Comparison of ENCODE assay signal across 20 cellular contexts in genomic region chr1:66769512-66770229, GRCh38. TPM values are rescaled to one million over a fixed set of nuclear protein-coding genes. Genes with fewer than 3 reads are reported as not detected.
DNase-seq lines count a peak whose midpoint lies in the region; TF ChIP-seq lines count a peak whose summit lies in the region.
"Had no signal": no experiment of that assay in that cellular context is flagged by ENCODE, and none has a peak within 500 bp of the region (broad histone marks: within the 10 kb centered on the region; RNA-seq: fewer than 3 reads in every experiment).

No MANE protein-coding gene starts in this region.

- peaks cover 29% of the 10 kb centered on the region for H3K4me1 Mint-ChIP-seq in T-helper 1 cell treated with Interleukin-12 subunit alpha and Interleukin-12 subunit beta and Interleukin-4 antibody, amounts not matched to agents 30 μg/mL and 1 μg/mL, for 36 hours (ENCODE audit: low read depth)
- H3K4me1 Mint-ChIP-seq: natural killer cell had no signal

- no peak overlapping the region for H4K91ac ChIP-seq in mesenchymal stem cell (ENCODE audit: low read length)

- TF ChIP-seq CTCF in KMS-11 (conservative IDR thresholded peaks at IDR 0.05; ENCODE audit: low read depth, low read length) (no peak), foreskin fibroblast (IDR thresholded peaks at IDR 0.05; ENCODE audit: low read depth, low read length) (no peak), Peyer's patch (IDR thresholded peaks at IDR 0.05) (no peak)

- in situ Hi-C loops in HAP-1 (cut with MboI; ENCODE audit: low sequenced_read_pairs), result loop anchor here (10.0 kb wide), 1 partner anchor 375 kb away; no protein-coding TSS in a partner anchor

- no peaks in the 10 kb centered on the region for H3K36me3 ChIP-seq in KMS-11 (ENCODE audit: insufficient read depth)
- no peaks in the 10 kb centered on the region for H3K36me3 ChIP-seq in mesenchymal stem cell (ENCODE audit: control insufficient read depth in 1 of 2, insufficient read depth in 2 of 2, low read depth in 1 of 2, low read length in 2 of 2)
- no peaks in the 10 kb centered on the region for H3K36me3 ChIP-seq in Peyer's patch
- no peaks in the 10 kb centered on the region for H3K36me3 ChIP-seq in HAP-1 (replicated peaks)
- H3K36me3 ChIP-seq: tibial nerve had no signal

- H3K9ac ChIP-seq in KMS-11 (peak overlapping the region; percentile 66), mesenchymal stem cell (ENCODE audit: low read length) (peak overlapping the region; percentile 17)

- peak overlapping the region; percentile 94 for H3K27ac ChIP-seq in KMS-11
- H3K27ac ChIP-seq in mesenchymal stem cell (ENCODE audit: low read length, poor library complexity, severe bottlenecking), result no peak overlapping the region
- no peak overlapping the region for H3K27ac ChIP-seq in Peyer's patch
- H3K27ac ChIP-seq: foreskin keratinocyte, tibial nerve had no signal

- H3K36me3 Mint-ChIP-seq in T-helper 1 cell treated with Interleukin-12 subunit alpha and Interleukin-12 subunit beta and Interleukin-4 antibody, amounts not matched to agents 30 μg/mL and 1 μg/mL, for 36 hours (ENCODE audit: low read depth), result no peaks in the 10 kb centered on the region
- H3K36me3 Mint-ChIP-seq: natural killer cell had no signal

- H3K18ac ChIP-seq in mesenchymal stem cell (ENCODE audit: low read depth in 1 of 2, low read length in 2 of 2), result no peak overlapping the region

- H3K23ac ChIP-seq in mesenchymal stem cell (ENCODE audit: low read length in 2 of 2), result no peak overlapping the region

- no peak overlapping the region for H2BK15ac ChIP-seq in mesenchymal stem cell (ENCODE audit: low read depth, poor library complexity, severe bottlenecking)

- no peak overlapping the region for H4K8ac ChIP-seq in mesenchymal stem cell (ENCODE audit: low read length)

- no peak overlapping the region for H3K4ac ChIP-seq in mesenchymal stem cell (ENCODE audit: low read depth in 1 of 2, low read length in 2 of 2)

- TF ChIP-seq POLR2A in Peyer's patch (IDR thresholded peaks at IDR 0.05), result no peak

- H3K4me2 ChIP-seq in KMS-11 (peak overlapping the region; percentile 94), mesenchymal stem cell (ENCODE audit: low read length, poor library complexity, severe bottlenecking) (no peak overlapping the region)

- H2AK5ac ChIP-seq in mesenchymal stem cell (ENCODE audit: low read length, severe bottlenecking), result no peak overlapping the region

- H3K9me3 ChIP-seq in mesenchymal stem cell (ENCODE audit: control insufficient read depth, low read length) (no peaks in the 10 kb centered on the region), Peyer's patch (no peaks in the 10 kb centered on the region), HAP-1 (no peaks in the 10 kb centered on the region)
- H3K9me3 ChIP-seq: tibial nerve had no signal

- WGBS in mesenchymal stem cell, result 96% methylated on average over 2 of the region's 7 CpGs

- no peak overlapping the region for H2BK120ac ChIP-seq in mesenchymal stem cell (ENCODE audit: low read depth, low read length)

- H2BK5ac ChIP-seq in mesenchymal stem cell (ENCODE audit: low read depth, low read length, poor library complexity, severe bottlenecking), result no peak overlapping the region

- peaks cover 98% of the 10 kb centered on the region for H3K4me1 ChIP-seq in KMS-11 (ENCODE audit: low read depth, poor library complexity, severe bottlenecking)
- H3K4me1 ChIP-seq in mesenchymal stem cell (ENCODE audit: control insufficient read depth, insufficient read depth, low read depth, low read length), result no peaks in the 10 kb centered on the region
- no peaks in the 10 kb centered on the region for H3K4me1 ChIP-seq in Peyer's patch
- no peaks in the 10 kb centered on the region for H3K4me1 ChIP-seq in HAP-1
- H3K4me1 ChIP-seq: foreskin keratinocyte, tibial nerve had no signal

- no peak overlapping the region for H2BK12ac ChIP-seq in mesenchymal stem cell (ENCODE audit: low read length in 2 of 2)

- H3K79me1 ChIP-seq in mesenchymal stem cell (replicated peaks; ENCODE audit: low read length, poor library complexity, severe bottlenecking), result no peaks in the 10 kb centered on the region

- no peaks in the 10 kb centered on the region for H3K9me3 Mint-ChIP-seq in T-helper 1 cell treated with Interleukin-12 subunit alpha and Interleukin-12 subunit beta and Interleukin-4 antibody, amounts not matched to agents 30 μg/mL and 1 μg/mL, for 36 hours
- H3K9me3 Mint-ChIP-seq: dendritic cell treated with granulocyte-macrophage colony-stimulating factor and Interleukin-4, amounts not matched to agents 40 ng/mL and 50 ng/mL, for 4 days; natural killer cell had no signal

- H3K4me3 Mint-ChIP-seq in T-helper 1 cell treated with Interleukin-12 subunit alpha and Interleukin-12 subunit beta and Interleukin-4 antibody, amounts not matched to agents 30 μg/mL and 1 μg/mL, for 36 hours, result peak overlapping the region; percentile 65
- H3K4me3 Mint-ChIP-seq: dendritic cell treated with granulocyte-macrophage colony-stimulating factor and Interleukin-4, amounts not matched to agents 40 ng/mL and 50 ng/mL, for 4 days; natural killer cell had no signal

- H2AFZ ChIP-seq in KMS-11 (ENCODE audit: low read depth), result no peak overlapping the region
- H2AFZ ChIP-seq in mesenchymal stem cell (ENCODE audit: low read depth, low read length), result no peak overlapping the region

- no peaks in the 10 kb centered on the region for H3K27me3 Mint-ChIP-seq in T-helper 1 cell treated with Interleukin-12 subunit alpha and Interleukin-12 subunit beta and Interleukin-4 antibody, amounts not matched to agents 30 μg/mL and 1 μg/mL, for 36 hours (ENCODE audit: low read depth)
- H3K27me3 Mint-ChIP-seq: dendritic cell treated with granulocyte-macrophage colony-stimulating factor and Interleukin-4, amounts not matched to agents 40 ng/mL and 50 ng/mL, for 4 days had no signal

- H3K27me3 ChIP-seq in KMS-11 (ENCODE audit: insufficient read depth, low read depth), result no peaks in the 10 kb centered on the region
- no peaks in the 10 kb centered on the region for H3K27me3 ChIP-seq in mesenchymal stem cell (ENCODE audit: control insufficient read depth in 1 of 2, insufficient read depth in 1 of 2, low read length in 2 of 2)
- no peaks in the 10 kb centered on the region for H3K27me3 ChIP-seq in Peyer's patch
- H3K27me3 ChIP-seq in HAP-1 (ENCODE audit: low read depth), result no peaks in the 10 kb centered on the region
- H3K27me3 ChIP-seq: tibial nerve had no signal

- DNase-seq in NCI-H2171 treated with DMSO at 0.1 percent for 48 hours (lab: John Stamatoyannopoulos, UW), result peak; percentile 18
- DNase-seq in NCI-H2171 (lab: John Stamatoyannopoulos, UW), result no peak
- DNase-seq in mesenchymal stem cell, result no peak
- DNase-seq in foreskin fibroblast, result no peak
- no peak for DNase-seq in Peyer's patch
- DNase-seq in HAP-1 (ENCODE audit: low spot score in 2 of 2), result no peak
- DNase-seq: 8988T; activated CD4-positive, alpha-beta T cell treated with anti-CD3 and anti-CD28 coated beads for 1 hour; amygdala; DMS153; foreskin keratinocyte; Kasumi-1; natural killer cell; SHP77 had no signal

- H3K79me2 ChIP-seq in KMS-11 (ENCODE audit: insufficient read depth, low read depth), result peaks cover 28% of the 10 kb centered on the region

- H3K4me3 ChIP-seq in KMS-11 (IDR thresholded peaks at IDR 0.05; ENCODE audit: insufficient read depth, low read depth, low read length) (no peak overlapping the region), mesenchymal stem cell (ENCODE audit: insufficient read depth in 1 of 2, low read depth in 1 of 2, low read length in 2 of 2) (no peak overlapping the region), foreskin fibroblast (ENCODE audit: low read depth in 1 of 2, low read length in 2 of 2) (no peak overlapping the region), Peyer's patch (no peak overlapping the region), HAP-1 (no peak overlapping the region)
- H3K4me3 ChIP-seq: tibial nerve had no signal

- peak overlapping the region; percentile 76 for H3K27ac Mint-ChIP-seq in T-helper 1 cell treated with Interleukin-12 subunit alpha and Interleukin-12 subunit beta and Interleukin-4 antibody, amounts not matched to agents 30 μg/mL and 1 μg/mL, for 36 hours
- H3K27ac Mint-ChIP-seq: dendritic cell treated with granulocyte-macrophage colony-stimulating factor and Interleukin-4, amounts not matched to agents 40 ng/mL and 50 ng/mL, for 4 days; natural killer cell had no signal

- H3K14ac ChIP-seq in mesenchymal stem cell (ENCODE audit: low read length in 2 of 2), result no peak overlapping the region

- no peaks in the 10 kb centered on the region for H4K20me1 ChIP-seq in KMS-11 (ENCODE audit: insufficient read depth)

RNA-seq across cellular contexts. Expression of gene DYNLT5, which starts 17.4 kb away (rescaled TPM):
- polyA plus RNA-seq in mesenchymal stem cell (2013, experiment 1 of 2), result 3.1 TPM
- 3.0 TPM for polyA plus RNA-seq in mesenchymal stem cell (2013, experiment 2 of 2)
- 1 to 10 TPM in 1 of 4 donors, under 1 TPM in 1, not detected in 2; 0.88 to 4.1 TPM for total RNA-seq in Peyer's patch
- total RNA-seq: foreskin keratinocyte, kidney epithelial cell had no signal
- polyA plus RNA-seq: foreskin keratinocyte had no signal

RNA-seq across cellular contexts. Expression of gene INSL5, which starts 31.4 kb away (rescaled TPM):
- not detected for polyA plus RNA-seq in mesenchymal stem cell (2013, experiment 1 of 2)
- not detected for polyA plus RNA-seq in mesenchymal stem cell (2013, experiment 2 of 2)
- not detected for total RNA-seq in Peyer's patch
- total RNA-seq: foreskin keratinocyte, kidney epithelial cell, natural killer cell, skeletal muscle tissue, tibial nerve had no signal
- polyA plus RNA-seq: foreskin keratinocyte had no signal
